8 cellular contexts compared by ENCODE assay signal in genomic region chr9:4298255-4299005, GRCh38. TPM values are rescaled to one million over a fixed set of nuclear protein-coding genes. Genes with fewer than 3 reads are reported as not detected.
DNase-seq lines count a peak whose midpoint lies in the region; ATAC-seq and TF ChIP-seq lines count a peak whose summit lies in the region.

No MANE protein-coding gene starts in this region.

- H3K4me3 ChIP-seq in ACC112 (ENCODE audit: low read depth, low read length) (peak overlapping the region; percentile 94), KMS-11 (IDR thresholded peaks at IDR 0.05; ENCODE audit: insufficient read depth, low read depth, low read length) (no peak overlapping the region), fibroblast of lung (replicated peaks in 1 of 4; ENCODE audit: control extremely low read depth in 1 of 4, insufficient read depth in 1 of 4, low read depth in 3 of 4, low read length in 4 of 4) (peak overlapping the region; percentile 68 to 88 (median 79)), upper lobe of left lung (peak overlapping the region; percentile 40 to 91 (median 75))

- peaks cover 3% of the 10 kb centered on the region for H3K9me3 Mint-ChIP-seq in nephron

- peaks cover 49% of the 10 kb centered on the region for H3K27me3 Mint-ChIP-seq in nephron (ENCODE audit: low read depth)

- peak overlapping the region; percentile 84 to 95 (median 93) for H3K27ac Mint-ChIP-seq in nephron

- ATAC-seq in upper lobe of left lung (ENCODE audit: low FRiP score in 2 of 2), result no peak

- H3K4me1 ChIP-seq in ACC112 (ENCODE audit: control insufficient read depth, insufficient read depth, low read length, unreplicated experiment) (peaks cover 66% of the 10 kb centered on the region), KMS-11 (ENCODE audit: low read depth, poor library complexity, severe bottlenecking) (peaks cover 6% of the 10 kb centered on the region), fibroblast of lung (ENCODE audit: control insufficient read depth, extremely low read depth, insufficient read depth, low read length) (peaks cover 19% of the 10 kb centered on the region), upper lobe of left lung (peaks cover 0 to 40% (median 16%) of the 10 kb centered on the region in 4 donors)

- H3K36me3 ChIP-seq in ACC112 (ENCODE audit: insufficient read depth, low read length) (no peaks in the 10 kb centered on the region), KMS-11 (ENCODE audit: insufficient read depth) (no peaks in the 10 kb centered on the region), fibroblast of lung (ENCODE audit: control insufficient read depth, insufficient read depth, low read length) (no peaks in the 10 kb centered on the region), upper lobe of left lung (no peaks in the 10 kb centered on the region)

- WGBS in upper lobe of left lung, 2 donors, result 1 to 4% methylated on average over 25 to 52 of the region's 54 CpGs

- H3K27me3 ChIP-seq in ACC112 (ENCODE audit: insufficient read depth, low read length) (no peaks in the 10 kb centered on the region), KMS-11 (ENCODE audit: insufficient read depth, low read depth) (peaks cover 3% of the 10 kb centered on the region; the same call in 1 of the 2 replicates), fibroblast of lung (ENCODE audit: control insufficient read depth, insufficient read depth, low read length) (no peaks in the 10 kb centered on the region), upper lobe of left lung (peaks cover 0 to 15% (median 0%) of the 10 kb centered on the region in 4 donors)

- TF ChIP-seq POLR2A in upper lobe of left lung (IDR thresholded peaks at IDR 0.05), result no peak

- no peak for TF ChIP-seq CTCF in KMS-11 (conservative IDR thresholded peaks at IDR 0.05; ENCODE audit: low read depth, low read length)
- peak in 1 of 2 donors; percentile 1 for TF ChIP-seq CTCF in fibroblast of lung (conservative IDR thresholded peaks at IDR 0.05 in 1 of 2, IDR thresholded peaks at IDR 0.05 in 1 of 2; ENCODE audit: low read depth in 1 of 2, low read length in 2 of 2)
- no peak for TF ChIP-seq CTCF in nephron (IDR thresholded peaks at IDR 0.05; ENCODE audit: unreplicated experiment in 3 of 3)
- TF ChIP-seq CTCF in upper lobe of left lung (IDR thresholded peaks at IDR 0.05), result no peak

- peak overlapping the region; percentile 87 to 97 (median 97) for H3K4me3 Mint-ChIP-seq in nephron

- peaks cover 37% of the 10 kb centered on the region for H3K4me1 Mint-ChIP-seq in nephron

- H3K9me3 ChIP-seq in fibroblast of lung (ENCODE audit: control insufficient read depth, insufficient read depth, low read depth, low read length) (no peaks in the 10 kb centered on the region), upper lobe of left lung (no peaks in the 10 kb centered on the region)

- peak overlapping the region; percentile 96 for H3K27ac ChIP-seq in ACC112 (ENCODE audit: low read depth, low read length)
- H3K27ac ChIP-seq in KMS-11, result peak overlapping the region; percentile 56
- peak overlapping the region; percentile 93 for H3K27ac ChIP-seq in fibroblast of lung (ENCODE audit: insufficient read depth, low read length)
- H3K27ac ChIP-seq in upper lobe of left lung, result peak overlapping the region; percentile 83 to 92 (median 90)

- H3K4me2 ChIP-seq in KMS-11, result peak overlapping the region; percentile 84
- H3K4me2 ChIP-seq in fibroblast of lung (ENCODE audit: extremely low read depth, insufficient read depth, low read length), result peak overlapping the region; percentile 93

- H2AFZ ChIP-seq in ACC112 (ENCODE audit: low read length, unreplicated experiment) (peak overlapping the region; percentile 79), KMS-11 (ENCODE audit: low read depth) (peak overlapping the region; percentile 100), fibroblast of lung (ENCODE audit: low read length) (peak overlapping the region; percentile 52)

- DNase-seq in GM19238 (ENCODE audit: insufficient read length, low spot score) (peak; percentile 16), activated T-cell treated with anti-CD3 and anti-CD28 coated beads for 48 hours (ENCODE audit: low read depth) (peak; percentile 38), fibroblast of lung (ENCODE audit: low read depth in 2 of 2) (peak in 1 of 2 donors; percentile 39), upper lobe of left lung (peak; percentile 49 to 82), NCI-H2081 treated with DMSO at 0.1 percent for 48 hours (lab: John Stamatoyannopoulos, UW) (no peak)

- TF ChIP-seq EP300 in upper lobe of left lung (IDR thresholded peaks at IDR 0.05), result no peak

- H3K9ac ChIP-seq in KMS-11 (peak overlapping the region; percentile 87), fibroblast of lung (ENCODE audit: insufficient read depth, low read length) (peak overlapping the region; percentile 86)

- no peaks in the 10 kb centered on the region for H3K36me3 Mint-ChIP-seq in nephron (ENCODE audit: low read depth)

- no peaks in the 10 kb centered on the region for H4K20me1 ChIP-seq in KMS-11 (ENCODE audit: insufficient read depth)
- H4K20me1 ChIP-seq in fibroblast of lung (ENCODE audit: control insufficient read depth, extremely low read depth, insufficient read depth, low read length), result no peaks in the 10 kb centered on the region

- H3K79me2 ChIP-seq in ACC112 (ENCODE audit: control insufficient read depth, insufficient read depth, low read length, unreplicated experiment), result peaks cover 38% of the 10 kb centered on the region
- no peaks in the 10 kb centered on the region for H3K79me2 ChIP-seq in KMS-11 (ENCODE audit: insufficient read depth, low read depth)
- H3K79me2 ChIP-seq in fibroblast of lung (ENCODE audit: control insufficient read depth, insufficient read depth, low read length), result peaks cover 37% of the 10 kb centered on the region

RNA-seq across cellular contexts. Expression of gene GLIS3, which starts 1.4 kb away (rescaled TPM):
- total RNA-seq in fibroblast of lung, result 22.3 and 27.5 TPM in 2 replicates
- polyA plus RNA-seq in fibroblast of lung, result 4.2 and 5.3 TPM in 2 replicates
- 6.4 and 15.7 TPM in 2 replicates for polyA plus RNA-seq in fibroblast of lung (2012)
- polyA minus RNA-seq in fibroblast of lung (ENCODE audit: low replicate concordance), result 69.7 and 124 TPM in 2 replicates
- 10 to 100 TPM; 17.5 to 67.1 (median 31.2) TPM for total RNA-seq in upper lobe of left lung
